ENCODE assay signal across 8 cellular contexts in genomic region chr3:150603888-150604319, GRCh38. TPM values are rescaled to one million over a fixed set of nuclear protein-coding genes. Genes with fewer than 3 reads are reported as not detected.
DNase-seq lines count a peak whose midpoint lies in the region; ATAC-seq, FAIRE-seq and TF ChIP-seq lines count a peak whose summit lies in the region.

No MANE protein-coding gene starts in this region.

- 6% methylated on average over 15 of the region's 16 CpGs for WGBS in mesenchymal stem cell

- peak overlapping the region; percentile 42 to 99 for H3K4ac ChIP-seq in mesenchymal stem cell (ENCODE audit: low read depth in 1 of 2, low read length in 2 of 2)

- peak overlapping the region; percentile 95 for H3K9ac ChIP-seq in mesenchymal stem cell (ENCODE audit: low read length)

- H3K4me3 ChIP-seq in bronchial epithelial cell (ENCODE audit: low read depth, low read length) (peak overlapping the region; percentile 65), mesenchymal stem cell (ENCODE audit: insufficient read depth in 1 of 2, low read depth in 1 of 2, low read length in 2 of 2) (peak overlapping the region; percentile 75 to 90), upper lobe of right lung (peak overlapping the region; percentile 83)

- H2BK12ac ChIP-seq in mesenchymal stem cell (ENCODE audit: low read length in 2 of 2): no peak overlapping the region

- peaks cover 2% of the 10 kb centered on the region for H3K79me1 ChIP-seq in mesenchymal stem cell (replicated peaks; ENCODE audit: low read length, poor library complexity, severe bottlenecking)

- no peak overlapping the region for H4K91ac ChIP-seq in mesenchymal stem cell (ENCODE audit: low read length)

- H2BK15ac ChIP-seq in mesenchymal stem cell (ENCODE audit: low read depth, poor library complexity, severe bottlenecking): no peak overlapping the region

- TF ChIP-seq CTCF in bronchial epithelial cell (IDR thresholded peaks at IDR 0.05; ENCODE audit: insufficient read depth, low read length, severe bottlenecking) (no peak), upper lobe of right lung (IDR thresholded peaks at IDR 0.05) (no peak)

- H3K9me3 ChIP-seq in mesenchymal stem cell (ENCODE audit: control insufficient read depth, low read length) (no peaks in the 10 kb centered on the region), upper lobe of right lung (no peaks in the 10 kb centered on the region)

- H3K4me1 ChIP-seq in mesenchymal stem cell (ENCODE audit: control insufficient read depth, insufficient read depth, low read depth, low read length): peaks cover 6% of the 10 kb centered on the region
- H3K4me1 ChIP-seq in upper lobe of right lung: peaks cover 46% of the 10 kb centered on the region

- H3K18ac ChIP-seq in mesenchymal stem cell (ENCODE audit: low read depth in 1 of 2, low read length in 2 of 2): peak overlapping the region; percentile 13 to 96

- peak; percentile 75 for DNase-seq in NCI-H146 (lab: John Stamatoyannopoulos, UW)
- no peak for DNase-seq in bronchial epithelial cell (ENCODE audit: low read depth)
- no peak for DNase-seq in mesenchymal stem cell
- no peak for DNase-seq in upper lobe of right lung
- no peak for DNase-seq in NCI-H2107 (lab: John Stamatoyannopoulos, UW)

- intact Hi-C loops in upper lobe of right lung (cut with DNase I): no loop called here

- no peak overlapping the region for H2BK5ac ChIP-seq in mesenchymal stem cell (ENCODE audit: low read depth, low read length, poor library complexity, severe bottlenecking)

- ATAC-seq in GM19452 (IDR thresholded peaks at IDR 0.05; ENCODE audit: unreplicated experiment): peak; percentile 0
- no peak for ATAC-seq in upper lobe of right lung
- ATAC-seq in HG03135 (IDR thresholded peaks at IDR 0.05; ENCODE audit: unreplicated experiment): no peak
- no peak for ATAC-seq in GM21515 (IDR thresholded peaks at IDR 0.05; ENCODE audit: unreplicated experiment)

- peak overlapping the region; percentile 62 for H3K4me2 ChIP-seq in mesenchymal stem cell (ENCODE audit: low read length, poor library complexity, severe bottlenecking)

- peak overlapping the region; percentile 29 for H2AFZ ChIP-seq in mesenchymal stem cell (ENCODE audit: low read depth, low read length)

- H4K8ac ChIP-seq in mesenchymal stem cell (ENCODE audit: low read length): peak overlapping the region; percentile 76

- no peak overlapping the region for H2AK5ac ChIP-seq in mesenchymal stem cell (ENCODE audit: low read length, severe bottlenecking)

- peak overlapping the region in 1 of 2 experiments; percentile 6 for H3K23ac ChIP-seq in mesenchymal stem cell (ENCODE audit: low read length in 2 of 2)

- no peak for FAIRE-seq in bronchial epithelial cell (lab: Jason Lieb, UNC)

- no peaks in the 10 kb centered on the region for H3K36me3 ChIP-seq in bronchial epithelial cell (ENCODE audit: control insufficient read depth, insufficient read depth, low read length)
- H3K36me3 ChIP-seq in mesenchymal stem cell (ENCODE audit: control insufficient read depth in 1 of 2, insufficient read depth in 2 of 2, low read depth in 1 of 2, low read length in 2 of 2): peaks cover 0 to 6% of the 10 kb centered on the region in 2 experiments
- H3K36me3 ChIP-seq in upper lobe of right lung: no peaks in the 10 kb centered on the region

- H3K27me3 ChIP-seq in bronchial epithelial cell (ENCODE audit: control insufficient read depth, insufficient read depth, low read length) (no peaks in the 10 kb centered on the region), mesenchymal stem cell (ENCODE audit: control insufficient read depth in 1 of 2, insufficient read depth in 1 of 2, low read length in 2 of 2) (no peaks in the 10 kb centered on the region), upper lobe of right lung (no peaks in the 10 kb centered on the region)

- H2BK120ac ChIP-seq in mesenchymal stem cell (ENCODE audit: low read depth, low read length): no peak overlapping the region

- peak overlapping the region in 1 of 2 experiments; percentile 10 for H3K14ac ChIP-seq in mesenchymal stem cell (ENCODE audit: low read length in 2 of 2)

- H3K27ac ChIP-seq in mesenchymal stem cell (ENCODE audit: low read length, poor library complexity, severe bottlenecking) (peak overlapping the region; percentile 90), upper lobe of right lung (peak overlapping the region; percentile 97)

RNA-seq across cellular contexts. Expression of gene SELENOT, which starts 0.8 kb away (rescaled TPM):
- total RNA-seq in bronchial epithelial cell (108 and 167 TPM in 2 replicates), upper lobe of right lung (118 TPM)
- polyA plus RNA-seq in mesenchymal stem cell (2013, experiment 1 of 2): 60.1 TPM
- 64.9 TPM for polyA plus RNA-seq in mesenchymal stem cell (2013, experiment 2 of 2)

RNA-seq across cellular contexts. Expression of gene EIF2A, which starts 57.3 kb away (rescaled TPM):
- total RNA-seq in bronchial epithelial cell: 88.8 and 222 TPM in 2 replicates
- polyA plus RNA-seq in mesenchymal stem cell (2013, experiment 1 of 2): 84.8 TPM
- 82.4 TPM for polyA plus RNA-seq in mesenchymal stem cell (2013, experiment 2 of 2)
- total RNA-seq in upper lobe of right lung: 83.8 TPM

RNA-seq across cellular contexts. Expression of gene SERP1, which starts 57.6 kb away (rescaled TPM):
- total RNA-seq in bronchial epithelial cell: 222 and 255 TPM in 2 replicates
- polyA plus RNA-seq in mesenchymal stem cell (2013, experiment 1 of 2): 102 TPM
- polyA plus RNA-seq in mesenchymal stem cell (2013, experiment 2 of 2): 107 TPM
- total RNA-seq in upper lobe of right lung: 132 TPM
